In genomic region chr3:30640856-30641255, GRCh38 we compare ENCODE assay signal across 11 cellular contexts. TPM values are rescaled to one million over a fixed set of nuclear protein-coding genes. Genes with fewer than 3 reads are reported as not detected.
DNase-seq lines count a peak whose midpoint lies in the region; ATAC-seq, FAIRE-seq and TF ChIP-seq lines count a peak whose summit lies in the region.
"Had no signal": no experiment of that assay in that cellular context is flagged by ENCODE, and none has a peak within 500 bp of the region (broad histone marks: within the 10 kb centered on the region; RNA-seq: fewer than 3 reads in every experiment).

No MANE protein-coding gene starts in this region.

- TSS peak; percentile 3 for BruUV-seq in HepG2 (replicated peaks; lab: Mats Ljungman, UMichigan)

- H2AFZ ChIP-seq in HepG2 (ENCODE audit: low read length), result no peak overlapping the region

- intact Hi-C loops in HepG2 (cut with micrococcal nuclease; ENCODE audit: unreplicated experiment), result no loop called here
- intact Hi-C loops in right lobe of liver (cut with DNase I), result no loop called here

- TF ChIP-seq EP300 in HepG2 (IDR thresholded peaks at IDR 0.05; ENCODE audit: low read depth in 2 of 2, low read length in 2 of 2), result no peak
- no peak for TF ChIP-seq EP300 in HepG2 (CRISPR knock-in tag; IDR thresholded peaks at IDR 0.05; ENCODE audit: borderline replicate concordance)
- TF ChIP-seq EP300 in gastroesophageal sphincter (IDR thresholded peaks at IDR 0.05), result no peak

- H3K79me2 ChIP-seq in HepG2 (ENCODE audit: insufficient read depth, low read length), result peaks cover 99% of the 10 kb centered on the region

- H3K4me1 ChIP-seq in HepG2 (ENCODE audit: insufficient read depth, low read length), result peaks cover 95% of the 10 kb centered on the region
- H3K4me1 ChIP-seq in right lobe of liver, result peaks cover 0 to 34% (median 6%) of the 10 kb centered on the region in 4 donors
- peaks cover 40 to 94% (median 55%) of the 10 kb centered on the region in 3 donors for H3K4me1 ChIP-seq in gastroesophageal sphincter

- whole genome bisulfite sequencing in HepG2 (ENCODE audit: low lambda C conversion rate), result 96% methylated on average over 4 of the region's 4 CpGs
- 68% methylated on average over 4 of the region's 4 CpGs for WGBS in right lobe of liver (ENCODE audit: insufficient coverage, low coverage, low lambda C conversion rate, missing lambda C conversion rate)
- WGBS in gastroesophageal sphincter (ENCODE audit: low coverage in 1 of 2), 2 donors, result 72 to 85% methylated on average over 4 of the region's 4 CpGs

- ATAC-seq in HepG2 (peak; percentile 7; the same call in 1 of the 3 replicates), right lobe of liver (no peak), gastroesophageal sphincter (no peak)

- peaks cover 12 to 76% of the 10 kb centered on the region in 2 experiments for H3K36me3 ChIP-seq in HepG2 (replicated peaks in 1 of 2; ENCODE audit: control insufficient read depth in 1 of 2, insufficient read depth in 2 of 2, low read length in 2 of 2)
- peaks cover 0 to 8% (median 4%) of the 10 kb centered on the region in 4 donors for H3K36me3 ChIP-seq in right lobe of liver
- peaks cover under 1 to 12% of the 10 kb centered on the region in 2 donors for H3K36me3 ChIP-seq in gastroesophageal sphincter
- H3K36me3 ChIP-seq in MG63, result no peaks in the 10 kb centered on the region; the same call in 1 of the 2 replicates

- H3K27ac ChIP-seq in HepG2 (ENCODE audit: extremely low read length, insufficient read depth, low read length) (no peak overlapping the region), right lobe of liver (no peak overlapping the region), gastroesophageal sphincter (peak overlapping the region in 3 of 4 donors; percentile 26 to 73 (median 63))

- CTCF ChIA-PET in HepG2 (lab: Yijun Ruan, JAX; ENCODE audit: low intra/inter-chr PET ratio, low total read pairs), result interaction anchor here (0.6 kb wide), 1 partner anchor 13 kb away, joined by 3 read pairs; no protein-coding TSS in a partner anchor

- no peak overlapping the region for H3K4me3 ChIP-seq in HepG2 (replicated peaks in 1 of 3; ENCODE audit: insufficient read depth in 1 of 3, low read depth in 2 of 3, low read length in 3 of 3)
- H3K4me3 ChIP-seq in right lobe of liver, result no peak overlapping the region
- no peak overlapping the region for H3K4me3 ChIP-seq in gastroesophageal sphincter
- H3K4me3 ChIP-seq in MG63, result no peak overlapping the region

- H3K9me3 ChIP-seq in HepG2 (ENCODE audit: low read length), result no peaks in the 10 kb centered on the region
- H3K9me3 ChIP-seq in right lobe of liver, result no peaks in the 10 kb centered on the region
- H3K9me3 ChIP-seq in gastroesophageal sphincter, result no peaks in the 10 kb centered on the region
- no peaks in the 10 kb centered on the region for H3K9me3 ChIP-seq in MG63

- TF ChIP-seq POLR2A in HepG2 (IDR thresholded peaks at IDR 0.05; ENCODE audit: insufficient read depth in 1 of 2, low read depth in 2 of 2, low read length in 2 of 2), result no peak
- no peak for TF ChIP-seq POLR2A in right lobe of liver (IDR thresholded peaks at IDR 0.05)
- TF ChIP-seq POLR2A in gastroesophageal sphincter (IDR thresholded peaks at IDR 0.05), result no peak

- TF ChIP-seq RAD21 in HepG2 (CRISPR knock-in tag; IDR thresholded peaks at IDR 0.05), result no peak

- no peak overlapping the region for H3K4me2 ChIP-seq in HepG2 (ENCODE audit: low read depth, low read length)

- H4K20me1 ChIP-seq in HepG2 (ENCODE audit: insufficient read depth, low read length), result peaks cover 100% of the 10 kb centered on the region

- no peak overlapping the region for H3K9ac ChIP-seq in HepG2 (ENCODE audit: insufficient read depth, low read depth, low read length)

- TF ChIP-seq CTCF in HepG2 (CRISPR knock-in tag; IDR thresholded peaks at IDR 0.05) (no peak), right lobe of liver (IDR thresholded peaks at IDR 0.05) (no peak), gastroesophageal sphincter (IDR thresholded peaks at IDR 0.05) (no peak)

- DNase-seq in HepG2 (ENCODE audit: low spot score), result no peak
- DNase-seq in right lobe of liver, result no peak
- peak; percentile 26 for DNase-seq in RPMI7951 (ENCODE audit: low read depth)
- DNase-seq in kidney glomerular epithelial cell (lab: John Stamatoyannopoulos, UW), result no peak
- DNase-seq in mucosa of gallbladder (ENCODE audit: low spot score), result no peak
- no peak for DNase-seq in MG63
- no peak for DNase-seq in epidermal melanocyte (ENCODE audit: insufficient read length, low spot score)
- DNase-seq: aorta, C1 segment of cervical spinal cord, NCI-H2081 treated with DMSO at 0.1 percent for 48 hours had no signal

- POLR2A ChIA-PET in HepG2 (lab: Yijun Ruan, JAX), result no interaction called here

- in situ Hi-C loops in HepG2 (cut with HindIII; ENCODE audit: extremely low pct_ligation_motif_present, low pct_unique_long_range_greater_than_20kb), result no loop called here

- FAIRE-seq in HepG2 (lab: Jason Lieb, UNC), result no peak

- no peaks in the 10 kb centered on the region for H3K27me3 ChIP-seq in HepG2 (ENCODE audit: control insufficient read depth in 1 of 2, insufficient read depth in 2 of 2, low read length in 2 of 2)
- H3K27me3 ChIP-seq in right lobe of liver, result no peaks in the 10 kb centered on the region
- H3K27me3 ChIP-seq in gastroesophageal sphincter, result no peaks in the 10 kb centered on the region
- H3K27me3 ChIP-seq in MG63, result no peaks in the 10 kb centered on the region

TF ChIP-seq in HepG2, 621 proteins besides CTCF, POLR2A, EP300 and RAD21 (continues in another document):
- TF ChIP-seq ZGPAT (CRISPR knock-in tag; IDR thresholded peaks at IDR 0.05), result 0 out of 2 replicates have a peak, but pooled peaks have one; percentile 22
- no peak for TF ChIP-seq HIVEP1 (CRISPR knock-in tag; IDR thresholded peaks at IDR 0.05)

RNA-seq across cellular contexts. Expression of gene TGFBR2, which starts 34.5 kb away (rescaled TPM):
- 68.1 and 82.2 TPM in 2 replicates for total RNA-seq in HepG2 (2016; rRNA removed; fragmentation: Illumina TruSeq; extraction: Trizol)
- total RNA-seq in HepG2 (2016; cell fraction: cytosol; rRNA removed; fragmentation: Illumina TruSeq; extraction: Trizol; ENCODE audit: low read depth), result 25.9 and 27.4 TPM in 2 replicates
- total RNA-seq in HepG2 (2016; cell fraction: insoluble cytoplasmic fraction; rRNA removed; fragmentation: Illumina TruSeq; extraction: Trizol), result 66.0 and 82.3 TPM in 2 replicates
- total RNA-seq in HepG2 (2016; cell fraction: membrane; rRNA removed; fragmentation: Illumina TruSeq; extraction: Trizol), result 67.6 and 68.8 TPM in 2 replicates
- total RNA-seq in HepG2 (2016; cell fraction: nucleus; rRNA removed; fragmentation: Illumina TruSeq; extraction: Trizol), result 134 and 135 TPM in 2 replicates
- polyA plus RNA-seq in HepG2 (2011; rRNA removed), result 187 and 204 TPM in 2 replicates
- 141 and 194 TPM in 2 replicates for polyA plus RNA-seq in HepG2 (2011; cell fraction: cytosol; rRNA removed)
- 105 and 123 TPM in 2 replicates for polyA plus RNA-seq in HepG2 (2011; cell fraction: nucleus; rRNA removed)
- polyA plus RNA-seq in HepG2 (2012), result 125 and 162 TPM in 2 replicates
- 8.6 and 9.7 TPM in 2 replicates for polyA plus RNA-seq in HepG2 (2016; cell fraction: cytosol; fragmentation: Illumina TruSeq; extraction: Trizol; ENCODE audit: low read depth)
- 68.0 and 70.0 TPM in 2 replicates for polyA plus RNA-seq in HepG2 (2016; cell fraction: insoluble cytoplasmic fraction; fragmentation: Illumina TruSeq; extraction: Trizol; ENCODE audit: low read depth)
- 38.2 and 38.9 TPM in 2 replicates for polyA plus RNA-seq in HepG2 (2016; cell fraction: membrane; fragmentation: Illumina TruSeq; extraction: Trizol; ENCODE audit: low read depth)
- polyA plus RNA-seq in HepG2 (2016; cell fraction: nucleus; fragmentation: Illumina TruSeq; extraction: Trizol; ENCODE audit: insufficient read depth, low read depth), result 134 and 138 TPM in 2 replicates
- 24.1 and 399 TPM in 2 replicates for polyA minus RNA-seq in HepG2 (2011; rRNA and poly(A)+ RNA removed; ENCODE audit: low replicate concordance)
- polyA minus RNA-seq in HepG2 (2011; cell fraction: cytosol; rRNA and poly(A)+ RNA removed), result 188 and 237 TPM in 2 replicates
- 353 and 432 TPM in 2 replicates for polyA minus RNA-seq in HepG2 (2011; cell fraction: nucleus; rRNA and poly(A)+ RNA removed)
- 10 to 100 TPM; 24.9 to 52.6 (median 45.5) TPM for total RNA-seq in right lobe of liver
- 121 and 132 TPM in 2 replicates for total RNA-seq in RPMI7951 (2014; rRNA removed; shearing (Covaris generic))
- total RNA-seq in gastroesophageal sphincter, result 100 to 1,000 TPM; 174 to 297 (median 231) TPM
- total RNA-seq in mucosa of gallbladder, result 144 TPM
- total RNA-seq in MG63 (2014; rRNA removed; shearing (Covaris generic); ENCODE audit: low replicate concordance), result 28.9 and 32.1 TPM in 2 replicates

Comparison
In these comparisons a context has a peak if more than half of its experiments do, and no peak if none do; other contexts are left out.
1. H3K27ac ChIP-seq: peak in gastroesophageal sphincter (3 of 4); none in HepG2 (single experiment) and right lobe of liver (0 of 3).